9 cellular contexts compared by ENCODE assay signal in genomic region chr20:46031701-46032254, GRCh38. TPM values are rescaled to one million over a fixed set of nuclear protein-coding genes. Genes with fewer than 3 reads are reported as not detected.
A peak's percentile ranks its signal among the peaks of the same experiment; 100 is the strongest.
DNase-seq lines count a peak whose midpoint lies in the region; ATAC-seq and TF ChIP-seq lines count a peak whose summit lies in the region.
"Had no signal": no experiment of that assay in that cellular context is flagged by ENCODE, and none has a peak within 500 bp of the region (broad histone marks: within the 10 kb centered on the region; RNA-seq: fewer than 3 reads in every experiment).

No MANE protein-coding gene starts in this region.

- no peak for TF ChIP-seq CTCF in GM20000 (IDR thresholded peaks at IDR 0.05; ENCODE audit: extremely low read depth, missing control alignments)

- DNase-seq in GM20000 (ENCODE audit: low spot score) (peak; percentile 30), NCI-H2171 (lab: John Stamatoyannopoulos, UW) (peak; percentile 94), cerebellar cortex (ENCODE audit: low spot score) (peak; percentile 82), occipital lobe (lab: John Stamatoyannopoulos, UW) (peak; percentile 64), NOMO-1 treated with dmso at 0.1 percent for 144 hours (lab: John Stamatoyannopoulos, UW; ENCODE audit: unreplicated experiment) (no peak)
- DNase-seq: ovary had no signal

- no peak for ATAC-seq in GM21576 (IDR thresholded peaks at IDR 0.05; ENCODE audit: unreplicated experiment)
- ATAC-seq in HG03571 (IDR thresholded peaks at IDR 0.05; ENCODE audit: unreplicated experiment), result no peak
- no peak for ATAC-seq in HG03342 (IDR thresholded peaks at IDR 0.05; ENCODE audit: unreplicated experiment)

RNA-seq across cellular contexts. Expression of gene SLC12A5, which starts 2.8 kb away (rescaled TPM):
- 19.2 TPM for total RNA-seq in occipital lobe

RNA-seq across cellular contexts. Expression of gene MMP9, which starts 23.1 kb away (rescaled TPM):
- total RNA-seq in occipital lobe, result not detected

RNA-seq across cellular contexts. Expression of gene NCOA5, which starts 58.0 kb away (rescaled TPM):
- total RNA-seq in occipital lobe, result 20.4 TPM

RNA-seq across cellular contexts. Expression of gene ZNF335, which starts 59.8 kb away (rescaled TPM):
- total RNA-seq in occipital lobe, result 13.9 TPM
